9 cellular contexts compared by ENCODE assay signal in the genomic region with DNA sequence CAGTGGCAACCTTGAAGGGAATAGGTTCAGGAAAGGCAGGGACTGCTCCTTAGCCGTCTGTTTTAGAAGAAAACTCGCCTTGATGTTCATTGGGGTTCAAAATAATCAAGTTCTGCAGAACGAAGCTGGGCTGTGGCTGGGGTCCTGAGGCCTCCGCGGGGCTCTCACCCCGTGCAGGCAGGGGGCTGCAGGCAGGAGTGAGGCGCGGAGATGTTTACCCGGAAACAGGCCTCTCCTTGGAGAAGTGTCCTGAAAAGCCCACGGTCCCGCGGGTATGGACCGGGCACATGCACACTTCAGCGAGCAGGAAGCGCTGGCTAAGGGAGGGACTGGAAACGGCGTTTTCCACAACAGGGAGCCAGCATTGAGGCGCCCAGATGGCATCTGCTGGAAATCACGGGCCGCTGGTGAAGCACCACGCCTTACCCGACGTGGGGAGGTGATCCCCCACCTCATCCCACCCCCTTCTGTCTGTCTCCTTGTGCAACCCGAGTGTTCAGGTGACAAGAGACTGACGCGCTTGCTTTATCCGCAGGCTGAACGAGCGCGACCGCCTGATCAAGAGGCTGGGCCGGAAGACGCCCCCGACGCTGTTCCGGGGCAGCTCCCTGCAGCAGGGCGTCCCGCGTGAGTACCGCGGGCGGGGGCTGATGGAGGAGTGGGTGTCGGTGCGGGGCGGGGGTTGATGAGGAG. TPM values are rescaled to one million over a fixed set of nuclear protein-coding genes. Genes with fewer than 3 reads are reported as not detected.
DNase-seq lines count a peak whose midpoint lies in the region; ATAC-seq and TF ChIP-seq lines count a peak whose summit lies in the region.
"Had no signal": no experiment of that assay in that cellular context is flagged by ENCODE, and none has a peak within 500 bp of the region (broad histone marks: within the 10 kb centered on the region; RNA-seq: fewer than 3 reads in every experiment).

No MANE protein-coding gene starts in this region.

- peaks cover 0 to 42% (median 35%) of the 10 kb centered on the region in 7 donors for H3K27me3 ChIP-seq in heart right ventricle
- H3K27me3 ChIP-seq in duodenal mucosa (ENCODE audit: control insufficient read depth in 1 of 2, insufficient read depth in 2 of 2, low read length in 2 of 2), result no peaks in the 10 kb centered on the region
- H3K27me3 ChIP-seq in sigmoid colon, result peaks cover 0 to 14% (median 2%) of the 10 kb centered on the region in 3 donors
- H3K27me3 ChIP-seq: ovary had no signal

- H3K27ac ChIP-seq in heart right ventricle (no peak overlapping the region), duodenal mucosa (ENCODE audit: low read depth, low read length) (no peak overlapping the region), sigmoid colon (no peak overlapping the region)
- H3K27ac ChIP-seq: ovary had no signal

- ATAC-seq in heart right ventricle, result peak in 6 of 8 donors; percentile 32 to 67 (median 42)
- no peak for ATAC-seq in Right ventricle myocardium inferior

- H3K4me1 ChIP-seq in heart right ventricle, result peaks cover 0 to 29% (median 15%) of the 10 kb centered on the region in 9 donors
- no peaks in the 10 kb centered on the region for H3K4me1 ChIP-seq in duodenal mucosa (ENCODE audit: control insufficient read depth in 1 of 2, insufficient read depth in 2 of 2, low read length in 2 of 2)
- peaks cover 0 to 5% (median 0%) of the 10 kb centered on the region in 4 donors for H3K4me1 ChIP-seq in sigmoid colon

- no peak for TF ChIP-seq EP300 in sigmoid colon (IDR thresholded peaks at IDR 0.05)

- TF ChIP-seq POLR2A in sigmoid colon (IDR thresholded peaks at IDR 0.05), result no peak

- no peaks in the 10 kb centered on the region for H3K36me3 ChIP-seq in heart right ventricle
- H3K36me3 ChIP-seq in duodenal mucosa (ENCODE audit: control insufficient read depth in 1 of 2, insufficient read depth in 2 of 2, low read length in 2 of 2), result no peaks in the 10 kb centered on the region
- no peaks in the 10 kb centered on the region for H3K36me3 ChIP-seq in sigmoid colon
- H3K36me3 ChIP-seq: ovary had no signal

- DNase-seq in heart right ventricle (peak in 1 of 2 donors; percentile 19), Right ventricle myocardium inferior (ENCODE audit: missing footprints) (no peak), sigmoid colon (no peak), ACHN (no peak), NOMO-1 treated with dmso at 0.1 percent for 144 hours (lab: John Stamatoyannopoulos, UW; ENCODE audit: unreplicated experiment) (no peak), hepatic stellate cell (ENCODE audit: low spot score) (no peak), NCI-H82 treated with DMSO at 0.1 percent for 48 hours (lab: John Stamatoyannopoulos, UW; ENCODE audit: unreplicated experiment) (no peak)

- peak overlapping the region in 1 of 2 donors; percentile 48 for H3K9ac ChIP-seq in duodenal mucosa (ENCODE audit: low read depth in 1 of 2, low read length in 2 of 2)

- H3K9me3 ChIP-seq in heart right ventricle (peaks cover 0 to 11% (median 0%) of the 10 kb centered on the region in 11 donors), duodenal mucosa (ENCODE audit: control insufficient read depth in 1 of 2, low read length in 2 of 2) (no peaks in the 10 kb centered on the region), sigmoid colon (no peaks in the 10 kb centered on the region)
- H3K9me3 ChIP-seq: ovary had no signal

- TF ChIP-seq CTCF in heart right ventricle (IDR thresholded peaks at IDR 0.05) (no peak), sigmoid colon (IDR thresholded peaks at IDR 0.05) (no peak)

- intact Hi-C loops in heart right ventricle (cut with DNase I) (no loop called here), Right ventricle myocardium inferior (cut with DNase I) (no loop called here), sigmoid colon (cut with DNase I) (no loop called here)

- 24 to 25% methylated on average over 45 of the region's 45 CpGs for WGBS in heart right ventricle, 2 donors
- 24 to 46% methylated on average over 45 of the region's 45 CpGs for WGBS in sigmoid colon, 2 donors

- in situ Hi-C loops in ACHN (cut with HindIII; ENCODE audit: low pct_ligation_motif_present, low pct_unique_long_range_greater_than_20kb, low sequenced_read_pairs), result no loop called here

- peak overlapping the region in 9 of 10 donors; percentile 1 to 45 (median 36) for H3K4me3 ChIP-seq in heart right ventricle
- H3K4me3 ChIP-seq in duodenal mucosa (ENCODE audit: low read depth in 1 of 2, low read length in 2 of 2), result peak overlapping the region; percentile 55 to 60
- peak overlapping the region in 3 of 4 donors; percentile 18 to 40 (median 38) for H3K4me3 ChIP-seq in sigmoid colon
- H3K4me3 ChIP-seq: ovary had no signal

RNA-seq across cellular contexts. Expression of gene SHISA2, which starts 39.7 kb away (rescaled TPM):
- total RNA-seq in heart right ventricle, result under 1 TPM in 9 of 10 donors, not detected in 1; 0.12 to 0.94 (median 0.28) TPM
- polyA plus RNA-seq in heart right ventricle, result under 1 TPM; 0.06 to 0.22 TPM
- total RNA-seq in Right ventricle myocardium inferior, result 0.22 TPM
- under 1 TPM in 3 of 4 donors, not detected in 1; 0.14 to 0.36 (median 0.28) TPM for total RNA-seq in sigmoid colon
- polyA plus RNA-seq in sigmoid colon, result under 1 TPM in 1 of 3 donors, not detected in 2; 0.17 TPM
